9 cellular contexts compared by ENCODE assay signal in the genomic region with DNA sequence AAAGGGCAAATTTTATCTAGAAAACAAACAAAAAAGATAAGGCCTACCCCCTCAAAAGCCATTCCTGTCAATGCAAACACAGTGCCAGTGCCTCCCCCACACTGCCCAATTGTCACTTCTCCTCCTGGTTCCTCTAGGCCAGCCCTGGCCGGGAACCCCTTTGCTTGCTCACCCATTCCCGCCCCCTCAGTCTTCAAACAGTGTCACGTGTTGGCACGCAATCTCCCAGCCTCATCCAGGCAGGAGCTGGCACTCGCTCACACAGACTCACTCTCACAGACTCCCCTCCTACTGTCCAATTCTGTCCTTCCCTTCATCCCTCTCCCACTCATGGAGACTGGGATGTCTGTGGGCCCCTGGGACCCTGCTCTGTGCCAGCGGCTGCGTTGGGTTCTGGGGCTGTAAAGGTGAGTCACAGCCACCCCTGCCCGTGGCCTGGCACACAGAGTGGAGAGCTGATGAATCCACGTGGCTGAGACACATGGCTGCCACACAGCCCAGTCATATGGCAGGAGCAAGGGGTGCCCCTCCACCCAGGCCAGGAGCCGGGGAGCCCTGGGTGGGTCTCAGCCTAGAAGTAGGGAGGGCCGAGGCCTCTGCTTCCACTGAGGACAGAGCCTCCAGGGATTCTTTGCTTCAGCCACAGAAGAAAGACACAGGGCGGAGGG. TPM values are rescaled to one million over a fixed set of nuclear protein-coding genes. Genes with fewer than 3 reads are reported as not detected.
DNase-seq lines count a peak whose midpoint lies in the region; ATAC-seq and TF ChIP-seq lines count a peak whose summit lies in the region.
"Had no signal": no experiment of that assay in that cellular context is flagged by ENCODE, and none has a peak within 500 bp of the region (broad histone marks: within the 10 kb centered on the region; RNA-seq: fewer than 3 reads in every experiment).

No MANE protein-coding gene starts in this region.

- no peak overlapping the region for H3K23ac ChIP-seq in mesenchymal stem cell (ENCODE audit: low read length in 2 of 2)

- H3K4me2 ChIP-seq in mammary epithelial cell (ENCODE audit: insufficient read depth, low read depth, low read length) (peak overlapping the region; percentile 53), mesenchymal stem cell (ENCODE audit: low read length, poor library complexity, severe bottlenecking) (no peak overlapping the region)

- no peak for TF ChIP-seq POLR2A in vagina (IDR thresholded peaks at IDR 0.05)

- H2BK5ac ChIP-seq in mesenchymal stem cell (ENCODE audit: low read depth, low read length, poor library complexity, severe bottlenecking) = no peak overlapping the region

- WGBS in mammary epithelial cell (ENCODE audit: low coverage, missing lambda C conversion rate) = 6% methylated on average over 7 of the region's 12 CpGs
- 53% methylated on average over 12 of the region's 12 CpGs for WGBS in mesenchymal stem cell

- H3K27ac ChIP-seq in mammary epithelial cell (ENCODE audit: insufficient read depth, low read depth, low read length) (peak overlapping the region; percentile 34), mesenchymal stem cell (ENCODE audit: low read length, poor library complexity, severe bottlenecking) (peak overlapping the region; percentile 38), vagina (peak overlapping the region; percentile 81)

- H3K14ac ChIP-seq in mesenchymal stem cell (ENCODE audit: low read length in 2 of 2) = peak overlapping the region in 1 of 2 experiments; percentile 96

- H2BK12ac ChIP-seq in mesenchymal stem cell (ENCODE audit: low read length in 2 of 2) = peak overlapping the region; percentile 99 to 100

- H4K91ac ChIP-seq in mesenchymal stem cell (ENCODE audit: low read length) = peak overlapping the region; percentile 100

- H3K4ac ChIP-seq in mesenchymal stem cell (ENCODE audit: low read depth in 1 of 2, low read length in 2 of 2) = peak overlapping the region; percentile 98 to 100

- peak overlapping the region; percentile 99 for H4K8ac ChIP-seq in mesenchymal stem cell (ENCODE audit: low read length)

- dilution Hi-C loops in mammary epithelial cell (cut with HindIII; ENCODE audit: low sequenced_read_pairs) = no loop called here

- ATAC-seq in GM21576 (IDR thresholded peaks at IDR 0.05; ENCODE audit: unreplicated experiment) = no peak

- H3K18ac ChIP-seq in mesenchymal stem cell (ENCODE audit: low read depth in 1 of 2, low read length in 2 of 2) = peak overlapping the region; percentile 99

- H3K27me3 ChIP-seq in mammary epithelial cell (ENCODE audit: insufficient read depth, low read length) (no peaks in the 10 kb centered on the region), mesenchymal stem cell (ENCODE audit: control insufficient read depth in 1 of 2, insufficient read depth in 1 of 2, low read length in 2 of 2) (no peaks in the 10 kb centered on the region), vagina (no peaks in the 10 kb centered on the region)

- H3K79me2 ChIP-seq in mammary epithelial cell (ENCODE audit: insufficient read depth, low read length) = no peaks in the 10 kb centered on the region

- no peaks in the 10 kb centered on the region for H3K9me3 ChIP-seq in mammary epithelial cell (replicated peaks; ENCODE audit: insufficient read depth, low read length)
- no peaks in the 10 kb centered on the region for H3K9me3 ChIP-seq in mesenchymal stem cell (ENCODE audit: control insufficient read depth, low read length)
- H3K9me3 ChIP-seq in vagina = no peaks in the 10 kb centered on the region

- peaks cover 14% of the 10 kb centered on the region for H3K79me1 ChIP-seq in mesenchymal stem cell (replicated peaks; ENCODE audit: low read length, poor library complexity, severe bottlenecking)

- TF ChIP-seq CTCF in mammary epithelial cell (conservative IDR thresholded peaks at IDR 0.05 in 1 of 2, IDR thresholded peaks at IDR 0.05 in 1 of 2; ENCODE audit: extremely low read depth in 1 of 2, insufficient read depth in 1 of 2, low read depth in 1 of 2, low read length in 2 of 2) (no peak), vagina (IDR thresholded peaks at IDR 0.05) (no peak), GM20000 (IDR thresholded peaks at IDR 0.05; ENCODE audit: extremely low read depth, missing control alignments) (no peak)

- DNase-seq in DMS153 treated with DMSO at 0.1 percent for 48 hours (lab: John Stamatoyannopoulos, UW; ENCODE audit: unreplicated experiment) (peak; percentile 35), NCI-H2196 (lab: John Stamatoyannopoulos, UW; ENCODE audit: unreplicated experiment) (peak; percentile 66), mammary epithelial cell (peak; percentile 69), mesenchymal stem cell (peak; percentile 63), vagina (ENCODE audit: extremely low spot score in 2 of 2) (no peak), COR-L47 (lab: John Stamatoyannopoulos, UW) (no peak), GM20000 (ENCODE audit: low spot score) (no peak)
- DNase-seq: naive B cell had no signal

- H2BK15ac ChIP-seq in mesenchymal stem cell (ENCODE audit: low read depth, poor library complexity, severe bottlenecking) = peak overlapping the region; percentile 82

- CTCF ChIA-PET in mammary epithelial cell (lab: Charles Lee; ENCODE audit: low non-redundant PET) = no interaction called here

- H2AFZ ChIP-seq in mammary epithelial cell (ENCODE audit: low read depth, low read length) = peak overlapping the region; percentile 75
- H2AFZ ChIP-seq in mesenchymal stem cell (ENCODE audit: low read depth, low read length) = peak overlapping the region; percentile 30

- in situ Hi-C loops in mammary epithelial cell (cut with MboI; ENCODE audit: low sequenced_read_pairs in 2 of 2) = no loop called here

- H3K4me1 ChIP-seq in mammary epithelial cell (ENCODE audit: insufficient read depth, low read length) (peaks cover 36% of the 10 kb centered on the region), mesenchymal stem cell (ENCODE audit: control insufficient read depth, insufficient read depth, low read depth, low read length) (peaks cover 64% of the 10 kb centered on the region), vagina (peaks cover 70% of the 10 kb centered on the region)

- H2AK5ac ChIP-seq in mesenchymal stem cell (ENCODE audit: low read length, severe bottlenecking) = peak overlapping the region; percentile 89

- BruUV-seq in mammary epithelial cell (replicated peaks; lab: Mats Ljungman, UMichigan) = no TSS peak

- H3K4me3 ChIP-seq in mammary epithelial cell (replicated peaks in 1 of 3; ENCODE audit: insufficient read depth in 1 of 3, low read depth in 2 of 3, low read length in 3 of 3) (no peak overlapping the region), mesenchymal stem cell (ENCODE audit: insufficient read depth in 1 of 2, low read depth in 1 of 2, low read length in 2 of 2) (no peak overlapping the region), vagina (no peak overlapping the region)

- H4K20me1 ChIP-seq in mammary epithelial cell (ENCODE audit: insufficient read depth, low read length) = no peaks in the 10 kb centered on the region

- peak overlapping the region; percentile 99 for H2BK120ac ChIP-seq in mesenchymal stem cell (ENCODE audit: low read depth, low read length)

- intact Hi-C loops in mammary epithelial cell (cut with micrococcal nuclease) = loop anchor here (2.0 kb wide), 1 partner anchor 25 kb away; no protein-coding TSS in a partner anchor
- intact Hi-C loops in vagina (cut with DNase I) = no loop called here

- H3K9ac ChIP-seq in mammary epithelial cell (ENCODE audit: insufficient read depth, low read length) = no peak overlapping the region
- peak overlapping the region; percentile 82 for H3K9ac ChIP-seq in mesenchymal stem cell (ENCODE audit: low read length)

- H3K36me3 ChIP-seq in mammary epithelial cell (ENCODE audit: insufficient read depth, low read length) = no peaks in the 10 kb centered on the region
- H3K36me3 ChIP-seq in mesenchymal stem cell (ENCODE audit: control insufficient read depth in 1 of 2, insufficient read depth in 2 of 2, low read depth in 1 of 2, low read length in 2 of 2) = peaks cover 24 to 32% of the 10 kb centered on the region in 2 experiments
- H3K36me3 ChIP-seq in vagina = peaks cover 0 to 6% of the 10 kb centered on the region in 2 donors

RNA-seq across cellular contexts. Expression of gene VAC14, which starts 54.8 kb away (rescaled TPM):
- total RNA-seq in mammary epithelial cell (10 to 100 TPM; 29.5 to 39.5 TPM), vagina (38.1 TPM)
- 42.2 TPM for polyA plus RNA-seq in mammary epithelial cell
- 84.3 TPM for polyA minus RNA-seq in mammary epithelial cell
- 29.9 TPM for polyA plus RNA-seq in mesenchymal stem cell (2013, experiment 1 of 2)
- polyA plus RNA-seq in mesenchymal stem cell (2013, experiment 2 of 2) = 29.1 TPM

Comparison
In these comparisons a context has a peak if more than half of its experiments do, and no peak if none do; other contexts are left out.
1. DNase-seq: peak in DMS153 treated with DMSO at 0.1 percent for 48 hours (single experiment), NCI-H2196 (single experiment), mammary epithelial cell (single experiment) and mesenchymal stem cell (single experiment); none in vagina (0 of 2), COR-L47 (single experiment) and GM20000 (single experiment).
2. Peak in every context shown above with its lines, with median percentiles within 50 percentile points of each other: H3K27ac ChIP-seq.